ENCODE assay signal across 7 cellular contexts in genomic region chr12:51023625-51024395, GRCh38. TPM values are rescaled to one million over a fixed set of nuclear protein-coding genes. Genes with fewer than 3 reads are reported as not detected.
DNase-seq lines count a peak whose midpoint lies in the region; ATAC-seq and TF ChIP-seq lines count a peak whose summit lies in the region.

No MANE protein-coding gene starts in this region.

- no peaks in the 10 kb centered on the region for H3K9me3 Mint-ChIP-seq in activated T-helper 2 cell treated with anti-CD3 and anti-CD28 coated beads, Interferon-gamma antibody, Interleukin-2, Interleukin-4, amounts not matched to agents 10 μg/mL and 5 μg/mL and 100 μg/mL, durations not matched to agents 14 hours and 24 hours and 36 hours

- H3K27ac ChIP-seq in HUES64 (ENCODE audit: low read depth, low read length) (no peak overlapping the region), stomach smooth muscle (ENCODE audit: low read length) (no peak overlapping the region)

- peak overlapping the region; percentile 94 for H3K9ac ChIP-seq in HUES64 (ENCODE audit: low read depth, low read length)
- peak overlapping the region; percentile 32 for H3K9ac ChIP-seq in iPS-15b (ENCODE audit: low read depth, low read length)
- H3K9ac ChIP-seq in stomach smooth muscle (ENCODE audit: low read length in 2 of 2): no peak overlapping the region

- 90% methylated on average over 4 of the region's 4 CpGs for WGBS in HUES64

- intact Hi-C loops in activated T-helper 2 cell treated with anti-CD3 and anti-CD28 coated beads, Interferon-gamma antibody, Interleukin-2, Interleukin-4, amounts not matched to agents 10 μg/mL and 5 μg/mL and 100 μg/mL, durations not matched to agents 14 hours and 24 hours and 36 hours (cut with micrococcal nuclease): loop anchor here (1.0 to 10.0 kb wide), 4 partner anchors 15 to 519 kb away; partner anchors contain the start of genes CSRNP2 and DIP2B
- intact Hi-C loops in mucosa of descending colon (cut with DNase I, micrococcal nuclease): no loop called here

- H3K4me3 Mint-ChIP-seq in activated T-helper 2 cell treated with anti-CD3 and anti-CD28 coated beads, Interferon-gamma antibody, Interleukin-2, Interleukin-4, amounts not matched to agents 10 μg/mL and 5 μg/mL and 100 μg/mL, durations not matched to agents 14 hours and 24 hours and 36 hours (ENCODE audit: low read depth): peak overlapping the region; percentile 98

- H3K27me3 ChIP-seq in HUES64 (ENCODE audit: insufficient read depth, low read length) (no peaks in the 10 kb centered on the region), iPS-15b (ENCODE audit: control insufficient read depth, insufficient read depth, low read length) (no peaks in the 10 kb centered on the region), stomach smooth muscle (ENCODE audit: control insufficient read depth in 1 of 2, insufficient read depth in 2 of 2, low read length in 2 of 2) (no peaks in the 10 kb centered on the region)

- H3K27me3 Mint-ChIP-seq in activated T-helper 2 cell treated with anti-CD3 and anti-CD28 coated beads, Interferon-gamma antibody, Interleukin-2, Interleukin-4, amounts not matched to agents 10 μg/mL and 5 μg/mL and 100 μg/mL, durations not matched to agents 14 hours and 24 hours and 36 hours (ENCODE audit: low read depth): peaks cover 2% of the 10 kb centered on the region

- peaks cover 54% of the 10 kb centered on the region for H3K4me1 Mint-ChIP-seq in activated T-helper 2 cell treated with anti-CD3 and anti-CD28 coated beads, Interferon-gamma antibody, Interleukin-2, Interleukin-4, amounts not matched to agents 10 μg/mL and 5 μg/mL and 100 μg/mL, durations not matched to agents 14 hours and 24 hours and 36 hours (ENCODE audit: low read depth)

- no peak for ATAC-seq in HG02642 (IDR thresholded peaks at IDR 0.05; ENCODE audit: poor library complexity, unreplicated experiment)
- ATAC-seq in mucosa of descending colon: no peak

- peaks cover 22% of the 10 kb centered on the region for H3K36me3 Mint-ChIP-seq in activated T-helper 2 cell treated with anti-CD3 and anti-CD28 coated beads, Interferon-gamma antibody, Interleukin-2, Interleukin-4, amounts not matched to agents 10 μg/mL and 5 μg/mL and 100 μg/mL, durations not matched to agents 14 hours and 24 hours and 36 hours (ENCODE audit: low read depth)

- H3K27ac Mint-ChIP-seq in activated T-helper 2 cell treated with anti-CD3 and anti-CD28 coated beads, Interferon-gamma antibody, Interleukin-2, Interleukin-4, amounts not matched to agents 10 μg/mL and 5 μg/mL and 100 μg/mL, durations not matched to agents 14 hours and 24 hours and 36 hours: peak overlapping the region; percentile 100

- H3K9me3 ChIP-seq in HUES64 (ENCODE audit: insufficient read depth, low read depth, low read length) (no peaks in the 10 kb centered on the region), iPS-15b (ENCODE audit: control insufficient read depth, insufficient read depth, low read length) (no peaks in the 10 kb centered on the region), stomach smooth muscle (ENCODE audit: control insufficient read depth in 2 of 2, low read length in 2 of 2) (no peaks in the 10 kb centered on the region), mucosa of descending colon (no peaks in the 10 kb centered on the region)

- H3K36me3 ChIP-seq in HUES64 (ENCODE audit: insufficient read depth, low read length) (no peaks in the 10 kb centered on the region), iPS-15b (ENCODE audit: control insufficient read depth, insufficient read depth, low read length) (peaks cover 2% of the 10 kb centered on the region), stomach smooth muscle (ENCODE audit: control insufficient read depth in 2 of 2, insufficient read depth in 2 of 2, low read length in 2 of 2) (no peaks in the 10 kb centered on the region), mucosa of descending colon (ENCODE audit: low read depth) (no peaks in the 10 kb centered on the region)

- no peak for DNase-seq in activated T-helper 2 cell treated with anti-CD3 and anti-CD28 coated beads, Interferon-gamma antibody, Interleukin-2, Interleukin-4, amounts not matched to agents 10 μg/mL and 5 μg/mL and 100 μg/mL, durations not matched to agents 14 hours and 24 hours and 36 hours (ENCODE audit: low spot score)
- DNase-seq in C1 segment of cervical spinal cord (lab: John Stamatoyannopoulos, UW): no peak
- no peak for DNase-seq in mucosa of descending colon

- peaks cover 26% of the 10 kb centered on the region for H3K4me1 ChIP-seq in HUES64 (ENCODE audit: insufficient read depth, low read length)
- peaks cover 19% of the 10 kb centered on the region for H3K4me1 ChIP-seq in iPS-15b (ENCODE audit: control insufficient read depth, insufficient read depth, low read length)
- peaks cover 18% of the 10 kb centered on the region for H3K4me1 ChIP-seq in stomach smooth muscle (ENCODE audit: control insufficient read depth, insufficient read depth, low read length)
- peaks cover 12% of the 10 kb centered on the region for H3K4me1 ChIP-seq in mucosa of descending colon (ENCODE audit: low read depth)

- H3K4me3 ChIP-seq in HUES64 (ENCODE audit: low read length): peak overlapping the region; percentile 76; the same call in 1 of the 2 replicates
- peak overlapping the region; percentile 63 for H3K4me3 ChIP-seq in iPS-15b (ENCODE audit: low read depth, low read length)
- H3K4me3 ChIP-seq in stomach smooth muscle (ENCODE audit: low read length in 2 of 2): peak overlapping the region; percentile 75 to 86
- H3K4me3 ChIP-seq in mucosa of descending colon: no peak overlapping the region

- no peak for TF ChIP-seq CTCF in mucosa of descending colon (IDR thresholded peaks at IDR 0.05)

RNA-seq across cellular contexts. Expression of gene SLC11A2, which starts 2.4 kb away (rescaled TPM):
- polyA plus RNA-seq in HUES64 (2013, experiment 1 of 2): 36.2 TPM
- 31.1 TPM for polyA plus RNA-seq in HUES64 (2013, experiment 2 of 2)
- 56.6 and 62.9 TPM in 2 replicates for total RNA-seq in activated T-helper 2 cell treated with anti-CD3 and anti-CD28 coated beads, Interferon-gamma antibody, Interleukin-2, Interleukin-4, amounts not matched to agents 10 μg/mL and 5 μg/mL and 100 μg/mL, durations not matched to agents 14 hours and 24 hours and 36 hours
- total RNA-seq in mucosa of descending colon: 10 to 100 TPM; 32.3 to 48.9 (median 43.0) TPM

RNA-seq across cellular contexts. Expression of gene LETMD1, which starts 24.3 kb away (rescaled TPM):
- 22.8 TPM for polyA plus RNA-seq in HUES64 (2013, experiment 1 of 2)
- polyA plus RNA-seq in HUES64 (2013, experiment 2 of 2): 22.4 TPM
- total RNA-seq in activated T-helper 2 cell treated with anti-CD3 and anti-CD28 coated beads, Interferon-gamma antibody, Interleukin-2, Interleukin-4, amounts not matched to agents 10 μg/mL and 5 μg/mL and 100 μg/mL, durations not matched to agents 14 hours and 24 hours and 36 hours: 61.0 and 63.1 TPM in 2 replicates
- 10 to 100 TPM; 67.4 to 74.2 (median 72.7) TPM for total RNA-seq in mucosa of descending colon

RNA-seq across cellular contexts. Expression of gene CSRNP2, which starts 59.6 kb away (rescaled TPM):
- 17.3 TPM for polyA plus RNA-seq in HUES64 (2013, experiment 1 of 2)
- 19.9 TPM for polyA plus RNA-seq in HUES64 (2013, experiment 2 of 2)
- total RNA-seq in activated T-helper 2 cell treated with anti-CD3 and anti-CD28 coated beads, Interferon-gamma antibody, Interleukin-2, Interleukin-4, amounts not matched to agents 10 μg/mL and 5 μg/mL and 100 μg/mL, durations not matched to agents 14 hours and 24 hours and 36 hours: 28.3 and 31.2 TPM in 2 replicates
- total RNA-seq in mucosa of descending colon: 10 to 100 TPM; 16.8 to 29.5 (median 16.9) TPM

Comparison
In these comparisons a context has a peak if more than half of its experiments do, and no peak if none do; other contexts are left out.
1. H3K9ac ChIP-seq: peak in HUES64 (single experiment) and iPS-15b (single experiment); none in stomach smooth muscle (0 of 2).